ENCODE assay signal across 9 cellular contexts in the genomic region with DNA sequence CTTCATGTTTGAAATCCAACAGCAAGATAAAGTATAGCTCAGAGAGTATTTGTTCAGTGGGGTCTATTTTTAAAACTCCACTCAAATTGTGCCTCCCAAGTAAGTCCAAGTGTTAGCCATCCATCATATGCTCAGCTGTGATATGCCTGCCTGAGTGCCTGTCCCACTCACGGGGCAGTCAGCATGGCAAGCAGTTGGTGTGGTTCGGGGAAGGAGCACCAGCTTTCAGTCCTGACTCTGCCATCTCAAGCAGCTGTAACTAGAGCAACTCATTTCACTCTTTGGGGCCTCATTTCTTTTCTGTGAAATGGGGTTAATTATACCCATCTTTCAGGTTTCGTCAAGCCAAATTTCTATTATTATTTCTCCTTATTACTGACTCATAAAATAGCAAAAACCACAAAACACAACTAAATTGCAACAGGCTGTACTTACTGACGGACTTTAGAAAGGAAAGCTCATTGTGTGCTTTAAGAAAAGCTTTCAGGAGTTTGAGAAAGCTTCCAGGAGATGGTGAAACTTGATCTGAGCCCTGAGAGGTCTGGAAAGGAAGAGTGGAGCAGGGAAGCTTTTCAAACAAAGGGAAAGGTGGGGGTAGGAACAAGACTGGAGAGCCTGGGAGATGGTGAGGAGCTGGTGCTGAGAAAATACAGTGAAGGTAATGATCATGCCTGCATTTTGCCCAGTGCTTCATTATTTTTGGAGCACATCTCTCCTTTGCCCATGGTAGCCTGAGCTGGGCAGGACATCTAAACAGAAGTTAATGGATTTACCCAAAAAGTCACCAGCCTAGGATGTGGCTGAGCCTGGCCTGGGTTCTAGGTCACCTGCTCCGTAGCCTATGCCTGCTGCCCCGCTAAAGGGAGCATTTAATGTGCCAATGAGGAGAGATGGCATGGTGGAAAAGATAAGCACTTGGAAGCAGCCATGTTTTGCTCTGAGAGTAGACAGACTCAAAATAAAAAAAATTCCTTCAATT. TPM values are rescaled to one million over a fixed set of nuclear protein-coding genes. Genes with fewer than 3 reads are reported as not detected.
A peak's percentile ranks its signal among the peaks of the same experiment; 100 is the strongest.
DNase-seq lines count a peak whose midpoint lies in the region; ATAC-seq, FAIRE-seq and TF ChIP-seq lines count a peak whose summit lies in the region.
"Had no signal": no experiment of that assay in that cellular context is flagged by ENCODE, and none has a peak within 500 bp of the region (broad histone marks: within the 10 kb centered on the region; RNA-seq: fewer than 3 reads in every experiment).

No MANE protein-coding gene starts in this region.

- no peak overlapping the region for H3K4me3 Mint-ChIP-seq in astrocyte (ENCODE audit: unreplicated experiment)
- H3K4me3 Mint-ChIP-seq in progenitor cell of endocrine pancreas (ENCODE audit: low read depth): no peak overlapping the region

- H3K4me1 ChIP-seq in astrocyte (ENCODE audit: insufficient read depth, low read length) (peaks cover 34% of the 10 kb centered on the region), hepatocyte (ENCODE audit: insufficient read depth) (no peaks in the 10 kb centered on the region)

- H3K79me2 ChIP-seq in astrocyte (ENCODE audit: insufficient read depth, low read length) (no peaks in the 10 kb centered on the region), hepatocyte (no peaks in the 10 kb centered on the region)

- peak overlapping the region; percentile 47 for H3K9ac ChIP-seq in astrocyte (ENCODE audit: low read length)

- H3K27me3 Mint-ChIP-seq in astrocyte (ENCODE audit: low read depth, unreplicated experiment): no peaks in the 10 kb centered on the region
- no peaks in the 10 kb centered on the region for H3K27me3 Mint-ChIP-seq in progenitor cell of endocrine pancreas

- no peaks in the 10 kb centered on the region; the same call in 1 of the 2 replicates for H3K36me3 ChIP-seq in H7 (replicated peaks; ENCODE audit: control insufficient read depth, insufficient read depth, low read length)
- H3K36me3 ChIP-seq in astrocyte (ENCODE audit: insufficient read depth, low read length): no peaks in the 10 kb centered on the region
- H3K36me3 ChIP-seq in hepatocyte (replicated peaks; ENCODE audit: insufficient read depth, low read depth): no peaks in the 10 kb centered on the region

- no peak for ATAC-seq in HG02571 (IDR thresholded peaks at IDR 0.05; ENCODE audit: unreplicated experiment)

- H2AFZ ChIP-seq in astrocyte (ENCODE audit: low read depth, low read length) (no peak overlapping the region), hepatocyte (no peak overlapping the region)

- H3K4me2 ChIP-seq in astrocyte (ENCODE audit: low read length) (peak overlapping the region; percentile 40), hepatocyte (no peak overlapping the region)

- H3K9me3 ChIP-seq in astrocyte (ENCODE audit: insufficient read depth, low read depth, low read length) (no peaks in the 10 kb centered on the region), hepatocyte (ENCODE audit: low read depth) (no peaks in the 10 kb centered on the region)

- H3K36me3 Mint-ChIP-seq in astrocyte (ENCODE audit: low read depth, unreplicated experiment) (peaks cover 11% of the 10 kb centered on the region), progenitor cell of endocrine pancreas (ENCODE audit: insufficient read depth) (peaks cover 13% of the 10 kb centered on the region)

- H3K27me3 ChIP-seq in H7 (ENCODE audit: control insufficient read depth, insufficient read depth, low read length) (no peaks in the 10 kb centered on the region), astrocyte (ENCODE audit: insufficient read depth, low read length) (no peaks in the 10 kb centered on the region), hepatocyte (no peaks in the 10 kb centered on the region)

- H3K27ac Mint-ChIP-seq in astrocyte (ENCODE audit: unreplicated experiment): peak overlapping the region; percentile 66
- H3K27ac Mint-ChIP-seq in progenitor cell of endocrine pancreas: no peak overlapping the region

- H3K4me1 Mint-ChIP-seq in astrocyte (ENCODE audit: low read depth, unreplicated experiment): peaks cover 45% of the 10 kb centered on the region
- H3K4me1 Mint-ChIP-seq in progenitor cell of endocrine pancreas (ENCODE audit: low read depth): peaks cover 8% of the 10 kb centered on the region

- TF ChIP-seq CTCF in astrocyte (IDR thresholded peaks at IDR 0.05; ENCODE audit: insufficient read depth, low read depth, low read length): no peak
- no peak for TF ChIP-seq CTCF in hepatocyte (IDR thresholded peaks at IDR 0.05; ENCODE audit: poor library complexity)
- no peak for TF ChIP-seq CTCF in progenitor cell of endocrine pancreas (IDR thresholded peaks at IDR 0.05; ENCODE audit: unreplicated experiment)

- DNase-seq in H7: peak; percentile 67
- peak; percentile 79 for DNase-seq in astrocyte (ENCODE audit: low read depth)
- DNase-seq in hepatocyte (ENCODE audit: low spot score): no peak
- no peak for DNase-seq in ecto neural progenitor cell (ENCODE audit: low spot score)
- no peak for DNase-seq in progenitor cell of endocrine pancreas (ENCODE audit: low spot score, unreplicated experiment)
- DNase-seq: activated effector memory CD4-positive, alpha-beta T cell treated with anti-CD3 and anti-CD28 coated beads, Interleukin-2, amount 50 U/mL, for 16 hours had no signal

- H3K27ac ChIP-seq in astrocyte (ENCODE audit: low read depth, low read length) (peak overlapping the region; percentile 63), hepatocyte (peak overlapping the region; percentile 71), temporal lobe (ENCODE audit: low read depth, low read length) (peak overlapping the region; percentile 22)

- no peaks in the 10 kb centered on the region for H3K9me2 ChIP-seq in hepatocyte (replicated peaks; ENCODE audit: insufficient read depth)

- H3K4me3 ChIP-seq in H7 (ENCODE audit: insufficient read depth, low read depth, low read length) (no peak overlapping the region), astrocyte (ENCODE audit: insufficient read depth, low read depth, low read length) (no peak overlapping the region), hepatocyte (no peak overlapping the region)

- H3K9me3 Mint-ChIP-seq in astrocyte (ENCODE audit: unreplicated experiment) (no peaks in the 10 kb centered on the region), progenitor cell of endocrine pancreas (ENCODE audit: low read depth) (no peaks in the 10 kb centered on the region)

- no peak for FAIRE-seq in astrocyte (lab: Jason Lieb, UNC)

- H4K20me1 ChIP-seq in astrocyte (ENCODE audit: insufficient read depth, low read length) (no peaks in the 10 kb centered on the region), hepatocyte (ENCODE audit: insufficient read depth, poor library complexity, severe bottlenecking) (no peaks in the 10 kb centered on the region)

- WGBS in hepatocyte (ENCODE audit: low lambda C conversion rate, missing lambda C conversion rate): 84% methylated on average over 6 of the region's 6 CpGs

RNA-seq across cellular contexts. Expression of a gene that starts 42.1 kb away (rescaled TPM):
- total RNA-seq in H7 (2014; rRNA removed; shearing (Covaris generic)): 0.17 TPM in 1 of 2 replicates, not detected in the other
- total RNA-seq in astrocyte: not detected in 2 replicates
- not detected in 2 replicates for total RNA-seq in hepatocyte
- polyA plus RNA-seq in hepatocyte: 0.19 TPM in 1 of 2 replicates, not detected in the other
- not detected for total RNA-seq in temporal lobe
- 0.10 TPM in 1 of 2 replicates, not detected in the other for total RNA-seq in progenitor cell of endocrine pancreas
- total RNA-seq: kidney epithelial cell had no signal

RNA-seq across cellular contexts. Expression of a gene that starts 46.3 kb away (rescaled TPM):
- total RNA-seq in H7 (2014; rRNA removed; shearing (Covaris generic)): 15.0 and 22.0 TPM in 2 replicates
- 17.7 and 19.9 TPM in 2 replicates for total RNA-seq in astrocyte
- total RNA-seq in hepatocyte: 14.6 and 17.3 TPM in 2 replicates
- polyA plus RNA-seq in hepatocyte: 11.4 and 15.6 TPM in 2 replicates
- 21.4 TPM for total RNA-seq in temporal lobe
- 69.6 and 75.6 TPM in 2 replicates for total RNA-seq in progenitor cell of endocrine pancreas

RNA-seq across cellular contexts. Expression of a gene that starts 46.6 kb away (rescaled TPM):
- 25.1 and 37.4 TPM in 2 replicates for total RNA-seq in H7 (2014; rRNA removed; shearing (Covaris generic))
- total RNA-seq in astrocyte: 22.3 and 22.8 TPM in 2 replicates
- 25.0 and 27.5 TPM in 2 replicates for total RNA-seq in hepatocyte
- polyA plus RNA-seq in hepatocyte: 20.8 and 22.2 TPM in 2 replicates
- 12.8 TPM for total RNA-seq in temporal lobe
- 32.5 and 37.1 TPM in 2 replicates for total RNA-seq in progenitor cell of endocrine pancreas

RNA-seq across cellular contexts. Expression of a gene that starts 56.6 kb away (rescaled TPM):
- total RNA-seq in H7 (2014; rRNA removed; shearing (Covaris generic)): not detected in 2 replicates
- not detected in 2 replicates for total RNA-seq in astrocyte
- not detected in 2 replicates for total RNA-seq in hepatocyte
- polyA plus RNA-seq in hepatocyte: not detected in 2 replicates
- not detected for total RNA-seq in temporal lobe
- not detected in 2 replicates for total RNA-seq in progenitor cell of endocrine pancreas
- total RNA-seq: kidney epithelial cell had no signal

RNA-seq across cellular contexts. Expression of a gene that starts 57.9 kb away (rescaled TPM):
- total RNA-seq in H7 (2014; rRNA removed; shearing (Covaris generic)): 0.10 and 0.44 TPM in 2 replicates
- 0.14 and 0.26 TPM in 2 replicates for total RNA-seq in astrocyte
- 0.20 and 0.44 TPM in 2 replicates for total RNA-seq in hepatocyte
- 0.19 and 1.5 TPM in 2 replicates for polyA plus RNA-seq in hepatocyte
- total RNA-seq in temporal lobe: under 0.01 TPM
- 6.6 and 6.8 TPM in 2 replicates for total RNA-seq in progenitor cell of endocrine pancreas
- total RNA-seq: kidney epithelial cell had no signal

Comparison
In these comparisons a context has a peak if more than half of its experiments do, and no peak if none do; other contexts are left out.
1. DNase-seq: peak in H7 (single experiment) and astrocyte (single experiment); none in hepatocyte (single experiment), ecto neural progenitor cell (single experiment) and progenitor cell of endocrine pancreas (single experiment).
2. Peak in every context shown above with its lines, with median percentiles within 50 percentile points of each other: H3K27ac ChIP-seq.